8 cellular contexts compared by ENCODE assay signal in genomic region chr19:55643733-55644116, GRCh38. TPM values are rescaled to one million over a fixed set of nuclear protein-coding genes. Genes with fewer than 3 reads are reported as not detected.
A peak's percentile ranks its signal among the peaks of the same experiment; 100 is the strongest.
DNase-seq lines count a peak whose midpoint lies in the region; TF ChIP-seq lines count a peak whose summit lies in the region.

No MANE protein-coding gene starts in this region.

- intact Hi-C loops in esophagus squamous epithelium (cut with DNase I) = no loop called here

- DNase-seq in SJSA1 (ENCODE audit: low read depth in 1 of 2, low spot score in 2 of 2) = no peak
- no peak for DNase-seq in esophagus squamous epithelium (lab: John Stamatoyannopoulos, UW)
- DNase-seq in progenitor cell of endocrine pancreas (ENCODE audit: low spot score, unreplicated experiment) = no peak
- no peak for DNase-seq in LoVo (ENCODE audit: low spot score)
- DNase-seq in NCI-H2171 (lab: John Stamatoyannopoulos, UW) = no peak
- DNase-seq in EL = no peak
- no peak for DNase-seq in NK-92 (lab: John Stamatoyannopoulos, UW; ENCODE audit: unreplicated experiment)

- no peaks in the 10 kb centered on the region for H3K9me3 Mint-ChIP-seq in progenitor cell of endocrine pancreas (ENCODE audit: low read depth)

- H3K27ac ChIP-seq in SJSA1 (no peak overlapping the region), esophagus squamous epithelium (peak overlapping the region; percentile 93 to 98 (median 96))

- H3K36me3 ChIP-seq in SJSA1 = peaks cover 43% of the 10 kb centered on the region
- peaks cover 0 to 18% (median 5%) of the 10 kb centered on the region in 3 donors for H3K36me3 ChIP-seq in esophagus squamous epithelium

- no peaks in the 10 kb centered on the region for H3K9me3 ChIP-seq in SJSA1 (replicated peaks)
- H3K9me3 ChIP-seq in esophagus squamous epithelium = no peaks in the 10 kb centered on the region

- TF ChIP-seq CTCF in esophagus squamous epithelium (IDR thresholded peaks at IDR 0.05) (no peak), progenitor cell of endocrine pancreas (IDR thresholded peaks at IDR 0.05; ENCODE audit: unreplicated experiment) (no peak)

- peak overlapping the region; percentile 85 for H3K4me3 Mint-ChIP-seq in progenitor cell of endocrine pancreas (ENCODE audit: low read depth)

- H3K27ac Mint-ChIP-seq in progenitor cell of endocrine pancreas = peak overlapping the region; percentile 96

- no peaks in the 10 kb centered on the region for H3K27me3 ChIP-seq in SJSA1 (replicated peaks)
- H3K27me3 ChIP-seq in esophagus squamous epithelium = no peaks in the 10 kb centered on the region

- H3K4me1 ChIP-seq in SJSA1 (replicated peaks) (peaks cover 51% of the 10 kb centered on the region), esophagus squamous epithelium (peaks cover 54 to 90% (median 56%) of the 10 kb centered on the region in 3 donors)

- peaks cover 30% of the 10 kb centered on the region for H3K4me1 Mint-ChIP-seq in progenitor cell of endocrine pancreas (ENCODE audit: low read depth)

- peak overlapping the region; percentile 63 for H3K4me3 ChIP-seq in SJSA1
- H3K4me3 ChIP-seq in esophagus squamous epithelium = peak overlapping the region; percentile 93 to 96 (median 95)

- peaks cover 5% of the 10 kb centered on the region for H3K36me3 Mint-ChIP-seq in progenitor cell of endocrine pancreas (ENCODE audit: insufficient read depth)

- WGBS in esophagus squamous epithelium, 2 donors = 0% methylated on average over 18 of the region's 29 CpGs

- no peaks in the 10 kb centered on the region for H3K27me3 Mint-ChIP-seq in progenitor cell of endocrine pancreas

- TF ChIP-seq POLR2A in GM10847 (IDR thresholded peaks at IDR 0.05; ENCODE audit: extremely low read depth, insufficient read length) = peak; percentile 1
- TF ChIP-seq POLR2A in esophagus squamous epithelium (IDR thresholded peaks at IDR 0.05) = no peak

RNA-seq across cellular contexts. Expression of gene ZNF581, which starts 0.3 kb away (rescaled TPM):
- 5.5 and 10.1 TPM in 2 replicates for total RNA-seq in SJSA1 (2014; rRNA removed; shearing (Covaris generic))
- total RNA-seq in esophagus squamous epithelium (10 to 100 TPM; 11.8 to 20.2 (median 14.0) TPM), progenitor cell of endocrine pancreas (38.8 and 40.1 TPM in 2 replicates)

RNA-seq across cellular contexts. Expression of gene ZNF580, which starts 2.9 kb away (rescaled TPM):
- total RNA-seq in SJSA1 (2014; rRNA removed; shearing (Covaris generic)) = 6.5 and 6.9 TPM in 2 replicates
- total RNA-seq in esophagus squamous epithelium = 10 to 100 TPM in 3 of 4 donors, 1 to 10 TPM in 1; 8.8 to 19.1 (median 12.9) TPM
- 45.9 and 46.2 TPM in 2 replicates for total RNA-seq in progenitor cell of endocrine pancreas

RNA-seq across cellular contexts. Expression of gene CCDC106, which starts 4.3 kb away (rescaled TPM):
- 3.5 and 6.0 TPM in 2 replicates for total RNA-seq in SJSA1 (2014; rRNA removed; shearing (Covaris generic))
- 1 to 10 TPM; 2.4 to 7.2 (median 4.6) TPM for total RNA-seq in esophagus squamous epithelium
- total RNA-seq in progenitor cell of endocrine pancreas = 23.0 and 23.9 TPM in 2 replicates

RNA-seq across cellular contexts. Expression of gene U2AF2, which starts 11.1 kb away (rescaled TPM):
- total RNA-seq in SJSA1 (2014; rRNA removed; shearing (Covaris generic)) = 137 and 183 TPM in 2 replicates
- total RNA-seq in esophagus squamous epithelium (100 to 1,000 TPM in 2 of 4 donors, 10 to 100 TPM in 2; 85.0 to 112 (median 99.7) TPM), progenitor cell of endocrine pancreas (275 and 281 TPM in 2 replicates)

RNA-seq across cellular contexts. Expression of gene ZNF784, which starts 19.4 kb away (rescaled TPM):
- 4.7 and 10.2 TPM in 2 replicates for total RNA-seq in SJSA1 (2014; rRNA removed; shearing (Covaris generic))
- total RNA-seq in esophagus squamous epithelium (1 to 10 TPM; 2.9 to 6.9 (median 4.4) TPM), progenitor cell of endocrine pancreas (14.6 and 15.3 TPM in 2 replicates)
